8 cellular contexts compared by ENCODE assay signal in genomic region chr4:30714408-30715031, GRCh38. TPM values are rescaled to one million over a fixed set of nuclear protein-coding genes. Genes with fewer than 3 reads are reported as not detected.
A peak's percentile ranks its signal among the peaks of the same experiment; 100 is the strongest.
DNase-seq lines count a peak whose midpoint lies in the region; ATAC-seq and TF ChIP-seq lines count a peak whose summit lies in the region.

No MANE protein-coding gene starts in this region.

- peaks cover 4 to 17% of the 10 kb centered on the region in 2 donors for H3K9me3 Mint-ChIP-seq in natural killer cell

- H3K4me1 Mint-ChIP-seq in natural killer cell = peaks cover 23 to 24% of the 10 kb centered on the region in 2 donors

- no peak overlapping the region for H2AFZ ChIP-seq in mammary epithelial cell (ENCODE audit: low read depth, low read length)

- H3K27me3 ChIP-seq in mammary epithelial cell (ENCODE audit: insufficient read depth, low read length) (no peaks in the 10 kb centered on the region), lower lobe of right lung (ENCODE audit: low read depth) (peaks cover 21% of the 10 kb centered on the region), MG63 (peaks cover 4% of the 10 kb centered on the region; the same call in 1 of the 2 replicates)

- CTCF ChIA-PET in mammary epithelial cell (lab: Charles Lee; ENCODE audit: low non-redundant PET) = no interaction called here

- peaks cover 11% of the 10 kb centered on the region for H3K4me1 ChIP-seq in mammary epithelial cell (ENCODE audit: insufficient read depth, low read length)
- peaks cover 27% of the 10 kb centered on the region for H3K4me1 ChIP-seq in lower lobe of right lung

- no peak overlapping the region for H3K4me2 ChIP-seq in mammary epithelial cell (ENCODE audit: insufficient read depth, low read depth, low read length)

- peak; percentile 63 for DNase-seq in AG20443 (ENCODE audit: low spot score)
- peak; percentile 17 for DNase-seq in NCI-H2196 treated with DMSO at 0.1 percent for 48 hours (lab: John Stamatoyannopoulos, UW; ENCODE audit: unreplicated experiment)
- peak; percentile 38 for DNase-seq in mammary epithelial cell
- DNase-seq in lower lobe of right lung = no peak
- DNase-seq in MG63 = no peak
- DNase-seq in natural killer cell = no peak

- no peak overlapping the region for H3K27ac ChIP-seq in mammary epithelial cell (ENCODE audit: insufficient read depth, low read depth, low read length)
- H3K27ac ChIP-seq in lower lobe of right lung = no peak overlapping the region

- no peaks in the 10 kb centered on the region for H3K79me2 ChIP-seq in mammary epithelial cell (ENCODE audit: insufficient read depth, low read length)

- peak; percentile 69 for ATAC-seq in GM21367 (IDR thresholded peaks at IDR 0.05; ENCODE audit: unreplicated experiment)
- peak; percentile 52 for ATAC-seq in lower lobe of right lung
- ATAC-seq in GM21526 (IDR thresholded peaks at IDR 0.05; ENCODE audit: low FRiP score, unreplicated experiment) = no peak
- ATAC-seq in natural killer cell = no peak

- peaks cover 17 to 21% of the 10 kb centered on the region in 2 donors for H3K27me3 Mint-ChIP-seq in natural killer cell (ENCODE audit: low read depth in 2 of 2)

- peaks cover 20% of the 10 kb centered on the region for H3K36me3 Mint-ChIP-seq in natural killer cell

- intact Hi-C loops in mammary epithelial cell (cut with micrococcal nuclease) (loop anchor here (1.0 to 10.0 kb wide), 4 partner anchors 450 to 1553 kb away; no protein-coding TSS in a partner anchor), lower lobe of right lung (cut with DNase I) (no loop called here), natural killer cell (cut with micrococcal nuclease) (no loop called here)

- no peaks in the 10 kb centered on the region for H3K36me3 ChIP-seq in mammary epithelial cell (ENCODE audit: insufficient read depth, low read length)
- no peaks in the 10 kb centered on the region for H3K36me3 ChIP-seq in lower lobe of right lung
- no peaks in the 10 kb centered on the region for H3K36me3 ChIP-seq in MG63

- 32% methylated on average over 6 of the region's 6 CpGs for WGBS in mammary epithelial cell (ENCODE audit: low coverage, missing lambda C conversion rate)

- H3K9ac ChIP-seq in mammary epithelial cell (ENCODE audit: insufficient read depth, low read length) = no peak overlapping the region

- peak; percentile 82 to 87 for TF ChIP-seq CTCF in mammary epithelial cell (conservative IDR thresholded peaks at IDR 0.05 in 1 of 2, IDR thresholded peaks at IDR 0.05 in 1 of 2; ENCODE audit: extremely low read depth in 1 of 2, insufficient read depth in 1 of 2, low read depth in 1 of 2, low read length in 2 of 2)
- peak; percentile 59 for TF ChIP-seq CTCF in lower lobe of right lung (IDR thresholded peaks at IDR 0.05)
- TF ChIP-seq CTCF in natural killer cell (IDR thresholded peaks at IDR 0.05) = no peak

- no peak overlapping the region for H3K4me3 Mint-ChIP-seq in natural killer cell

- no peak overlapping the region for H3K4me3 ChIP-seq in mammary epithelial cell (replicated peaks in 1 of 3; ENCODE audit: insufficient read depth in 1 of 3, low read depth in 2 of 3, low read length in 3 of 3)
- no peak overlapping the region for H3K4me3 ChIP-seq in lower lobe of right lung
- H3K4me3 ChIP-seq in MG63 = no peak overlapping the region

- BruUV-seq in mammary epithelial cell (replicated peaks; lab: Mats Ljungman, UMichigan) = no TSS peak

- in situ Hi-C loops in mammary epithelial cell (cut with MboI; ENCODE audit: low sequenced_read_pairs in 2 of 2) = loop anchor here (10.0 to 25.0 kb wide), 4 partner anchors 348 to 960 kb away; no protein-coding TSS in a partner anchor

- dilution Hi-C loops in mammary epithelial cell (cut with HindIII; ENCODE audit: low sequenced_read_pairs) = no loop called here

- H4K20me1 ChIP-seq in mammary epithelial cell (ENCODE audit: insufficient read depth, low read length) = no peaks in the 10 kb centered on the region

- H3K9me3 ChIP-seq in mammary epithelial cell (replicated peaks; ENCODE audit: insufficient read depth, low read length) = no peaks in the 10 kb centered on the region
- peaks cover 5% of the 10 kb centered on the region for H3K9me3 ChIP-seq in lower lobe of right lung
- H3K9me3 ChIP-seq in MG63 = no peaks in the 10 kb centered on the region

- no peak overlapping the region for H3K27ac Mint-ChIP-seq in natural killer cell

RNA-seq across cellular contexts. Expression of gene PCDH7, which starts 5.6 kb away (rescaled TPM):
- total RNA-seq in mammary epithelial cell (10 to 100 TPM; 22.6 to 94.5 TPM), lower lobe of right lung (4.7 TPM), natural killer cell (not detected)
- 15.1 TPM for polyA plus RNA-seq in mammary epithelial cell
- 40.4 TPM for polyA minus RNA-seq in mammary epithelial cell
- total RNA-seq in MG63 (2014; rRNA removed; shearing (Covaris generic); ENCODE audit: low replicate concordance) = not detected in 2 replicates

Comparison
In these comparisons a context has a peak if more than half of its experiments do, and no peak if none do; other contexts are left out.
1. DNase-seq: peak in AG20443 (single experiment), NCI-H2196 treated with DMSO at 0.1 percent for 48 hours (single experiment) and mammary epithelial cell (single experiment); none in lower lobe of right lung (single experiment), MG63 (single experiment) and natural killer cell (single experiment).
2. ATAC-seq: peak in GM21367 (single experiment) and lower lobe of right lung (2 of 2); none in GM21526 (single experiment) and natural killer cell (0 of 3).